Comparison of ENCODE assay signal across 1 cellular context in the genomic region with DNA sequence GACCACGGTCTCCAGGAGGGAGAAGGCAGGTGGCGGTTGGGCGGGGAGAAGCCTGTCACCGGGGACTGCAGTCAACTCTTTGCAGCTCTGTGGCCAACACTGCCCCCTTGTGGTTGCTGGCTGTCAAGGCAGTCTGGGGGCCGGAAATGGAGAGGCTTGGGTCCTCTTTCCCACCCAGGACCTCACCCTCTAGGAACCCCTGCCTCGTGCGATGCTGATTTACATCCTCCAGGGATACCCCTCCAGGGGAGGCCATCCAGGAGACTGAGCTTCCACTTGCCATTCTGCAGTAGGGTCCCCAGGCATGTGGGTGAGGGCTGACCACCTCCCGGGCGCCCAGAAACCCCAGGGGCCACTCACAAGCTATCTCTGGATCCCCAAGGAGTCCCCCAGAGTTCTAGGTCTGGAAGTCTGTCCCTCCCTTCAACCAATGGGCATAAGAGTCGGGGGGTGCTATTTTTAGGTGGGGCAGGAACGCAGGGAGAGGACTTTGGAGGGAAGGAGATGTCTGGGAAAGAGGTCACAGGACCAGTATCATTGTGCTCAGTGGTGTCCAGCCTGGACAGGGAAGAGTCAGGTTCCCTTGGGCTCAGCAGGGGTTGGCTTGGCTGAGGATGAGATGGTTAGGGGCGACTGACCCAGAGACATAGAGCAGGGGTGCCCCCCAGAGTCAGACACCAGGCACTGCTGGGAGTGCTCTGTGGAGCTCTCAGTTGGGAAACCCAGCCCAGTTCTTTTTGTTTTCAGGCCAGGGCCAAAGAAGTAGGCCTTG.
A peak's percentile ranks its signal among the peaks of the same experiment; 100 is the strongest.
TF ChIP-seq lines count a peak whose summit lies in the region.

No MANE protein-coding gene starts in this region.

TF ChIP-seq in K562, 482 proteins besides CTCF, POLR2A, EP300 and RAD21 (continues in another document):
- no peak for TF ChIP-seq HIVEP1 (CRISPR knock-in tag; IDR thresholded peaks at IDR 0.05)
- TF ChIP-seq BDP1 (IDR thresholded peaks at IDR 0.05; ENCODE audit: insufficient read depth, insufficient read length) = no peak
- no peak for TF ChIP-seq HNRNPL (IDR thresholded peaks at IDR 0.05; ENCODE audit: low read depth, low read length)
- no peak for TF ChIP-seq FIP1L1 (IDR thresholded peaks at IDR 0.05; ENCODE audit: low read depth, low read length, poor library complexity, severe bottlenecking)
- 0 out of 2 replicates have a peak, but pooled peaks have one; percentile 38 for TF ChIP-seq XRCC5 (IDR thresholded peaks at IDR 0.05; ENCODE audit: low read depth, low read length)
- TF ChIP-seq, protein P1, sequence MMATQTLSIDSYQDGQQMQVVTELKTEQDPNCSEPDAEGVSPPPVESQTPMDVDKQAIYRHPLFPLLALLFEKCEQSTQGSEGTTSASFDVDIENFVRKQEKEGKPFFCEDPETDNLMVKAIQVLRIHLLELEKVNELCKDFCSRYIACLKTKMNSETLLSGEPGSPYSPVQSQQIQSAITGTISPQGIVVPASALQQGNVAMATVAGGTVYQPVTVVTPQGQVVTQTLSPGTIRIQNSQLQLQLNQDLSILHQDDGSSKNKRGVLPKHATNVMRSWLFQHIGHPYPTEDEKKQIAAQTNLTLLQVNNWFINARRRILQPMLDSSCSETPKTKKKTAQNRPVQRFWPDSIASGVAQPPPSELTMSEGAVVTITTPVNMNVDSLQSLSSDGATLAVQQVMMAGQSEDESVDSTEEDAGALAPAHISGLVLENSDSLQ (IDR thresholded peaks at IDR 0.05) = peak; percentile 60; the same call in 1 of the 2 replicates
- TF ChIP-seq POLR3G (IDR thresholded peaks at IDR 0.05; ENCODE audit: extremely low read depth, insufficient read length, insufficient replicate concordance) = no peak
- TF ChIP-seq RNF219 (CRISPR knock-in tag; IDR thresholded peaks at IDR 0.05) = no peak
- TF ChIP-seq CREB3L1 (IDR thresholded peaks at IDR 0.05; ENCODE audit: borderline replicate concordance, low read depth) = no peak; the same call in 1 of the 2 replicates
- TF ChIP-seq MYNN (IDR thresholded peaks at IDR 0.05) = 0 out of 2 replicates have a peak, but pooled peaks have one; percentile 31
- no peak for TF ChIP-seq MYNN (CRISPR knock-in tag; IDR thresholded peaks at IDR 0.05)
- TF ChIP-seq, protein P2, sequence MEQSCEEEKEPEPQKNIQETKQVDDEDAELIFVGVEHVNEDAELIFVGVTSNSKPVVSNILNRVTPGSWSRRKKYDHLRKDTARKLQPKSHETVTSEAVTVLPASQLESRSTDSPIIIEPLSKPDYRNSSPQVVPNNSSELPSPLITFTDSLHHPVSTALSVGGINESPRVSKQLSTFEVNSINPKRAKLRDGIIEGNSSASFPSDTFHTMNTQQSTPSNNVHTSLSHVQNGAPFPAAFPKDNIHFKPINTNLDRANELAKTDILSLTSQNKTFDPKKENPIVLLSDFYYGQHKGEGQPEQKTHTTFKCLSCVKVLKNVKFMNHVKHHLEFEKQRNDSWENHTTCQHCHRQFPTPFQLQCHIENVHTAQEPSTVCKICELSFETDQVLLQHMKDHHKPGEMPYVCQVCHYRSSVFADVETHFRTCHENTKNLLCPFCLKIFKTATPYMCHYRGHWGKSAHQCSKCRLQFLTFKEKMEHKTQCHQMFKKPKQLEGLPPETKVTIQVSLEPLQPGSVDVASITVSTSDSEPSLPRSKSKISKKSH (CRISPR knock-in tag; IDR thresholded peaks at IDR 0.05) = no peak
- no peak for TF ChIP-seq ATF7 (IDR thresholded peaks at IDR 0.05)
- no peak for TF ChIP-seq CREB1 (IDR thresholded peaks at IDR 0.05)
- peak; percentile 15; the same call in 1 of the 2 replicates for TF ChIP-seq CREB1 (CRISPR knock-in tag; IDR thresholded peaks at IDR 0.05)
- 0 out of 2 replicates have a peak, but pooled peaks have one; percentile 23 for TF ChIP-seq ZBTB17 (CRISPR knock-in tag; IDR thresholded peaks at IDR 0.05)
- TF ChIP-seq LCOR (CRISPR knock-in tag; IDR thresholded peaks at IDR 0.05) = 0 out of 2 replicates have a peak, but pooled peaks have one; percentile 46
- no peak for TF ChIP-seq ZNF695 (CRISPR knock-in tag; IDR thresholded peaks at IDR 0.05)
- no peak for TF ChIP-seq PYGO2 (tag; IDR thresholded peaks at IDR 0.05)
- 0 out of 2 replicates have a peak, but pooled peaks have one; percentile 38 for TF ChIP-seq TCF7L2 (IDR thresholded peaks at IDR 0.05; ENCODE audit: low read depth, low read length)
- TF ChIP-seq ARID1B (IDR thresholded peaks at IDR 0.05) = no peak
- no peak for TF ChIP-seq ZNF518B (CRISPR knock-in tag; IDR thresholded peaks at IDR 0.05)
- TF ChIP-seq ZNF644 (tag; IDR thresholded peaks at IDR 0.05; ENCODE audit: low read depth) = no peak
- TF ChIP-seq GABPA (tag; conservative IDR thresholded peaks at IDR 0.05; ENCODE audit: low read depth) = peak; percentile 70
- no peak for TF ChIP-seq ERF (CRISPR knock-in tag; IDR thresholded peaks at IDR 0.05)
- no peak for TF ChIP-seq ZNF12 (CRISPR knock-in tag; IDR thresholded peaks at IDR 0.05)
- TF ChIP-seq ESRRA (IDR thresholded peaks at IDR 0.05; ENCODE audit: borderline replicate concordance, low read depth) = peak; percentile 13; the same call in 1 of the 2 replicates
- TF ChIP-seq ZNF24 (IDR thresholded peaks at IDR 0.05) = no peak
- TF ChIP-seq MAFF (IDR thresholded peaks at IDR 0.05; ENCODE audit: low read length) = no peak
- TF ChIP-seq GMEB1 (CRISPR knock-in tag; IDR thresholded peaks at IDR 0.05) = no peak
- TF ChIP-seq TCF7 (IDR thresholded peaks at IDR 0.05; ENCODE audit: borderline replicate concordance) = 0 out of 2 replicates have a peak, but pooled peaks have one; percentile 1
- no peak for TF ChIP-seq FOXJ3 (CRISPR knock-in tag; IDR thresholded peaks at IDR 0.05)
- no peak for TF ChIP-seq CHD1 (IDR thresholded peaks at IDR 0.05; ENCODE audit: low read length)
- TF ChIP-seq ZNF785 (CRISPR knock-in tag; IDR thresholded peaks at IDR 0.05) = no peak
- no peak for TF ChIP-seq ZNF165 (CRISPR knock-in tag; IDR thresholded peaks at IDR 0.05; ENCODE audit: borderline replicate concordance)
- no peak for TF ChIP-seq MYBL2 (IDR thresholded peaks at IDR 0.05; ENCODE audit: low read depth)
- TF ChIP-seq MYBL2 (CRISPR knock-in tag; IDR thresholded peaks at IDR 0.05; ENCODE audit: borderline replicate concordance) = no peak
- TF ChIP-seq HMBOX1 (IDR thresholded peaks at IDR 0.05) = no peak
- TF ChIP-seq MYC (IDR thresholded peaks at IDR 0.05; ENCODE audit: low read depth, low read length) = 0 out of 2 replicates have a peak, but pooled peaks have one; percentile 10
- TF ChIP-seq MYC (CRISPR knock-in tag; IDR thresholded peaks at IDR 0.05; ENCODE audit: borderline replicate concordance, low read depth) = 0 out of 2 replicates have a peak, but pooled peaks have one; percentile 52
- no peak for TF ChIP-seq TCF3 (CRISPR knock-in tag; IDR thresholded peaks at IDR 0.05)
- TF ChIP-seq NRF1 (conservative IDR thresholded peaks at IDR 0.05 in 1 of 2, IDR thresholded peaks at IDR 0.05 in 1 of 2) = 0 out of 4 replicates have a peak, but pooled peaks of 1 of the 2 experiments have one; percentile 16
- TF ChIP-seq GABPB1 (CRISPR knock-in tag; IDR thresholded peaks at IDR 0.05) = peak; percentile 78
- TF ChIP-seq, protein P3, sequence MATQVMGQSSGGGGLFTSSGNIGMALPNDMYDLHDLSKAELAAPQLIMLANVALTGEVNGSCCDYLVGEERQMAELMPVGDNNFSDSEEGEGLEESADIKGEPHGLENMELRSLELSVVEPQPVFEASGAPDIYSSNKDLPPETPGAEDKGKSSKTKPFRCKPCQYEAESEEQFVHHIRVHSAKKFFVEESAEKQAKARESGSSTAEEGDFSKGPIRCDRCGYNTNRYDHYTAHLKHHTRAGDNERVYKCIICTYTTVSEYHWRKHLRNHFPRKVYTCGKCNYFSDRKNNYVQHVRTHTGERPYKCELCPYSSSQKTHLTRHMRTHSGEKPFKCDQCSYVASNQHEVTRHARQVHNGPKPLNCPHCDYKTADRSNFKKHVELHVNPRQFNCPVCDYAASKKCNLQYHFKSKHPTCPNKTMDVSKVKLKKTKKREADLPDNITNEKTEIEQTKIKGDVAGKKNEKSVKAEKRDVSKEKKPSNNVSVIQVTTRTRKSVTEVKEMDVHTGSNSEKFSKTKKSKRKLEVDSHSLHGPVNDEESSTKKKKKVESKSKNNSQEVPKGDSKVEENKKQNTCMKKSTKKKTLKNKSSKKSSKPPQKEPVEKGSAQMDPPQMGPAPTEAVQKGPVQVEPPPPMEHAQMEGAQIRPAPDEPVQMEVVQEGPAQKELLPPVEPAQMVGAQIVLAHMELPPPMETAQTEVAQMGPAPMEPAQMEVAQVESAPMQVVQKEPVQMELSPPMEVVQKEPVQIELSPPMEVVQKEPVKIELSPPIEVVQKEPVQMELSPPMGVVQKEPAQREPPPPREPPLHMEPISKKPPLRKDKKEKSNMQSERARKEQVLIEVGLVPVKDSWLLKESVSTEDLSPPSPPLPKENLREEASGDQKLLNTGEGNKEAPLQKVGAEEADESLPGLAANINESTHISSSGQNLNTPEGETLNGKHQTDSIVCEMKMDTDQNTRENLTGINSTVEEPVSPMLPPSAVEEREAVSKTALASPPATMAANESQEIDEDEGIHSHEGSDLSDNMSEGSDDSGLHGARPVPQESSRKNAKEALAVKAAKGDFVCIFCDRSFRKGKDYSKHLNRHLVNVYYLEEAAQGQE (CRISPR knock-in tag; IDR thresholded peaks at IDR 0.05; ENCODE audit: low read depth) = 0 out of 2 replicates have a peak, but pooled peaks have one; percentile 23
- peak; percentile 97 for TF ChIP-seq SMC3 (conservative IDR thresholded peaks at IDR 0.05; ENCODE audit: insufficient read depth, low read depth, low read length)
- TF ChIP-seq THRAP3 (IDR thresholded peaks at IDR 0.05; ENCODE audit: borderline replicate concordance) = no peak
- no peak for TF ChIP-seq RBM14 (IDR thresholded peaks at IDR 0.05; ENCODE audit: borderline replicate concordance, insufficient read depth, low read depth, low read length)
- TF ChIP-seq CBX1 (IDR thresholded peaks at IDR 0.05; ENCODE audit: low read depth) = no peak
- TF ChIP-seq NFRKB (IDR thresholded peaks at IDR 0.05; ENCODE audit: low read depth) = peak; percentile 55; the same call in 1 of the 2 replicates
